ENCODE assay signal across 2 cellular contexts in the genomic region with DNA sequence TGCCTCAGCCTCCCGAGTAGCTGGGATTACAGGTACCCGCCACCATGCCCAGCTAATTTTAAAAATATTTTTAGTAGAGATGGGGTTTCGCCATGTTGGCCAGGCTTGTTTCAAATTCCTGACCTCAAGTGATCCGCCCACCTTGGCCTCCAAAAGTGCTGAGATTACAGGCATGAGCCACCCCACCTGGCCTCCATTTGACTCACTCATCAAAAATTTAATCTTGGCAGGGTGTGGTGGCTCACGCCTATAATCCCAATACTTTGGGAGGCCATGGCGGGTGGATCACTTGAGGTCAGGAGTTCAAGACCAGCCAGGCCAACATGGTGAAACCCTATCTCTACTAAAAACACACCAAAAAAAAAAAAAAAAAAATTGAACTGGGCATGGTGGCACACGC. TPM values are rescaled to one million over a fixed set of nuclear protein-coding genes. Genes with fewer than 3 reads are reported as not detected.
"Had no signal": no experiment of that assay in that cellular context is flagged by ENCODE, and none has a peak within 500 bp of the region (broad histone marks: within the 10 kb centered on the region; RNA-seq: fewer than 3 reads in every experiment).

No MANE protein-coding gene starts in this region.

RNA-seq across cellular contexts. Expression of gene CEP295NL, which starts 8.5 kb away (rescaled TPM):
- total RNA-seq: activated CD4-positive, alpha-beta T cell treated with anti-CD3 and anti-CD28 coated beads for 36 hours; activated T-helper 2 cell treated with anti-CD3 and anti-CD28 coated beads, Interferon-gamma antibody, Interleukin-2, Interleukin-4, amounts not matched to agents 10 μg/mL and 5 μg/mL and 100 μg/mL, durations not matched to agents 14 hours and 24 hours and 36 hours had no signal
